Comparison of ENCODE assay signal across 15 cellular contexts in genomic region chr20:17956099-17956685, GRCh38. TPM values are rescaled to one million over a fixed set of nuclear protein-coding genes. Genes with fewer than 3 reads are reported as not detected.
A peak's percentile ranks its signal among the peaks of the same experiment; 100 is the strongest.
DNase-seq lines count a peak whose midpoint lies in the region; TF ChIP-seq lines count a peak whose summit lies in the region.
"Had no signal": no experiment of that assay in that cellular context is flagged by ENCODE, and none has a peak within 500 bp of the region (broad histone marks: within the 10 kb centered on the region; RNA-seq: fewer than 3 reads in every experiment).

No MANE protein-coding gene starts in this region.

- H3K9ac ChIP-seq in Karpas-422 (ENCODE audit: low read length): peak overlapping the region; percentile 37
- H3K9ac ChIP-seq: neural progenitor cell, SK-N-SH had no signal

- no peaks in the 10 kb centered on the region for H3K9me3 Mint-ChIP-seq in activated CD4-positive, alpha-beta T cell treated with anti-CD3 and anti-CD28 coated beads, Interleukin-2, amount 10 ng/mL, durations not matched to agents 24 days and 14 days
- H3K9me3 Mint-ChIP-seq: neural progenitor cell had no signal

- H3K36me3 Mint-ChIP-seq in activated CD4-positive, alpha-beta T cell treated with anti-CD3 and anti-CD28 coated beads, Interleukin-2, amount 10 ng/mL, durations not matched to agents 24 days and 14 days (ENCODE audit: low read depth): peaks cover 70% of the 10 kb centered on the region

- peaks cover 99% of the 10 kb centered on the region for H3K79me2 ChIP-seq in Karpas-422 (ENCODE audit: low read length)

- peak overlapping the region; percentile 16 for H3K4me3 Mint-ChIP-seq in activated CD4-positive, alpha-beta T cell treated with anti-CD3 and anti-CD28 coated beads, Interleukin-2, amount 10 ng/mL, durations not matched to agents 24 days and 14 days
- H3K4me3 Mint-ChIP-seq: neural progenitor cell had no signal

- no peak for TF ChIP-seq CTCF in coronary artery (IDR thresholded peaks at IDR 0.05)

- DNase-seq in activated CD4-positive, alpha-beta T cell treated with anti-CD3 and anti-CD28 coated beads, Interleukin-2, amount 10 ng/mL, durations not matched to agents 24 days and 14 days: no peak
- no peak for DNase-seq in activated CD4-positive, alpha-beta T cell treated with anti-CD3 and anti-CD28 coated beads, Interleukin-2, amount 50 U/mL, for 1 hour
- DNase-seq in Karpas-422 (no peak), renal cortical epithelial cell (ENCODE audit: low read depth) (peak; percentile 81), coronary artery (ENCODE audit: low spot score) (no peak), SIG-M5 treated with dmso at 0.1 percent for 504 hours (lab: John Stamatoyannopoulos, UW; ENCODE audit: unreplicated experiment) (no peak)
- DNase-seq in effector memory CD4-positive, alpha-beta T cell: no peak
- no peak for DNase-seq in stimulated activated naive CD4-positive, alpha-beta T cell treated with Interleukin-2 at 50 U/mL for 16 hours (lab: John Stamatoyannopoulos, UW)
- DNase-seq: activated gamma-delta T cell treated with Interleukin-2 at 50 U/mL for 16 hours, Caco-2, head of caudate nucleus, left cardiac atrium, SK-N-SH had no signal

- peaks cover 86% of the 10 kb centered on the region for H3K36me3 ChIP-seq in Karpas-422 (ENCODE audit: insufficient read depth, low read length)
- peaks cover 51% of the 10 kb centered on the region for H3K36me3 ChIP-seq in effector memory CD4-positive, alpha-beta T cell (ENCODE audit: control insufficient read depth, insufficient read depth, low read length)

- no peaks in the 10 kb centered on the region for H3K27me3 Mint-ChIP-seq in activated CD4-positive, alpha-beta T cell treated with anti-CD3 and anti-CD28 coated beads, Interleukin-2, amount 10 ng/mL, durations not matched to agents 24 days and 14 days

- no peaks in the 10 kb centered on the region for H3K27me3 ChIP-seq in Karpas-422 (ENCODE audit: low read length)
- H3K27me3 ChIP-seq in effector memory CD4-positive, alpha-beta T cell (replicated peaks; ENCODE audit: control insufficient read depth, insufficient read depth, low read length, poor library complexity, severe bottlenecking): no peaks in the 10 kb centered on the region
- H3K27me3 ChIP-seq: cardiac muscle cell, neural progenitor cell had no signal

- H3K9me3 ChIP-seq in Karpas-422 (ENCODE audit: low read length): no peaks in the 10 kb centered on the region
- H3K9me3 ChIP-seq in effector memory CD4-positive, alpha-beta T cell (ENCODE audit: control insufficient read depth, low read length): no peaks in the 10 kb centered on the region
- H3K9me3 ChIP-seq: Caco-2, SK-N-SH had no signal

- H4K20me1 ChIP-seq in Karpas-422 (ENCODE audit: insufficient read depth, low read depth, low read length): peaks cover 88% of the 10 kb centered on the region

- H3K4me3 ChIP-seq in Karpas-422 (ENCODE audit: low read length): peak overlapping the region; percentile 35; the same call in 1 of the 2 replicates
- H3K4me3 ChIP-seq in effector memory CD4-positive, alpha-beta T cell (ENCODE audit: insufficient read depth, low read depth, low read length, poor library complexity, severe bottlenecking): no peak overlapping the region
- H3K4me3 ChIP-seq in coronary artery: no peak overlapping the region
- H3K4me3 ChIP-seq: cardiac muscle cell, neural progenitor cell had no signal

- peaks cover 62% of the 10 kb centered on the region for H3K4me1 Mint-ChIP-seq in activated CD4-positive, alpha-beta T cell treated with anti-CD3 and anti-CD28 coated beads, Interleukin-2, amount 10 ng/mL, durations not matched to agents 24 days and 14 days

- H3K27ac ChIP-seq in Karpas-422 (ENCODE audit: low read length) (peak overlapping the region; percentile 97), coronary artery (no peak overlapping the region)
- H3K27ac ChIP-seq in effector memory CD4-positive, alpha-beta T cell (ENCODE audit: insufficient read depth, low read length, poor library complexity, severe bottlenecking): peak overlapping the region; percentile 4
- H3K27ac ChIP-seq: cardiac muscle cell, neural progenitor cell had no signal

- peaks cover 100% of the 10 kb centered on the region for H3K4me1 ChIP-seq in Karpas-422 (ENCODE audit: low read length)
- peaks cover 11% of the 10 kb centered on the region for H3K4me1 ChIP-seq in effector memory CD4-positive, alpha-beta T cell (ENCODE audit: control insufficient read depth, insufficient read depth, low read length, poor library complexity, severe bottlenecking)

- no peak overlapping the region for H2AFZ ChIP-seq in Karpas-422 (ENCODE audit: low read length)
- H2AFZ ChIP-seq: neural progenitor cell had no signal

- intact Hi-C loops in activated CD4-positive, alpha-beta T cell treated with anti-CD3 and anti-CD28 coated beads, Interleukin-2, amount 10 ng/mL, durations not matched to agents 24 days and 14 days (cut with micrococcal nuclease): no loop called here

- peak overlapping the region; percentile 90 for H3K27ac Mint-ChIP-seq in activated CD4-positive, alpha-beta T cell treated with anti-CD3 and anti-CD28 coated beads, Interleukin-2, amount 10 ng/mL, durations not matched to agents 24 days and 14 days
- H3K27ac Mint-ChIP-seq: neural progenitor cell had no signal

- H3K9me2 ChIP-seq in Karpas-422 (replicated peaks; ENCODE audit: insufficient read depth, low read length): no peaks in the 10 kb centered on the region
- H3K9me2 ChIP-seq: SK-N-SH had no signal

- H3K4me2 ChIP-seq in Karpas-422 (ENCODE audit: low read depth, low read length, poor library complexity, severe bottlenecking): peak overlapping the region; percentile 60
- H3K4me2 ChIP-seq: neural progenitor cell, SK-N-SH had no signal

RNA-seq across cellular contexts. Expression of gene SNX5, which starts 12.4 kb away (rescaled TPM):
- total RNA-seq in activated CD4-positive, alpha-beta T cell treated with anti-CD3 and anti-CD28 coated beads, Interleukin-2, amount 10 ng/mL, durations not matched to agents 24 days and 14 days: 230 and 240 TPM in 2 replicates
- 195 and 298 TPM in 2 replicates for total RNA-seq in Karpas-422 (2014; rRNA removed; shearing (Covaris generic); ENCODE audit: low replicate concordance)
- total RNA-seq in renal cortical epithelial cell: 117 and 165 TPM in 2 replicates

RNA-seq across cellular contexts. Expression of gene MGME1, which starts 12.6 kb away (rescaled TPM):
- total RNA-seq in activated CD4-positive, alpha-beta T cell treated with anti-CD3 and anti-CD28 coated beads, Interleukin-2, amount 10 ng/mL, durations not matched to agents 24 days and 14 days: 32.7 and 34.3 TPM in 2 replicates
- total RNA-seq in Karpas-422 (2014; rRNA removed; shearing (Covaris generic); ENCODE audit: low replicate concordance): 23.3 and 26.5 TPM in 2 replicates
- total RNA-seq in renal cortical epithelial cell: 7.8 and 12.9 TPM in 2 replicates

Comparison
In these comparisons a context has a peak if more than half of its experiments do, and no peak if none do; other contexts are left out.
1. H3K27ac ChIP-seq: peak in Karpas-422 (single experiment) and effector memory CD4-positive, alpha-beta T cell (single experiment); none in coronary artery (0 of 2).